19 cellular contexts compared by ENCODE assay signal in the genomic region with DNA sequence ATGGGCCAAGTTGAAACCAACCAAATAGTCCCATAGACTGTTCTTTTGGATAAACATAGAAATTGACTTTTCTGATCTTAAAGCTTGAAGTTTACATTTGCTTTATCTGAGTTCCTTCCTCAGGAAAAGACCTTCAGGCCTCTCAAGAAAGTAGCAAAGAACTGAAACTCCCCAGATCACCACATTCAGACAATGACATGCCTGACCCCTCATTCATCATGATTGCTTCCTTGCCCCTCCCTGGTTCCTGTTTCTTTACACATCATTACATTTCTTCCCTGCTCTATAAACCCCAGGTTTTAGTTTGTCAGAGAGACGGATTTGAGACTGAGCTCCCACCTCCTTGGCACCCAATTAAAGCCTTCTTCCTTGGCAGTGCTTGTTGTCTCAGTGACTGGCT.
"Had no signal": no experiment of that assay in that cellular context is flagged by ENCODE, and none has a peak within 500 bp of the region (broad histone marks: within the 10 kb centered on the region; RNA-seq: fewer than 3 reads in every experiment).

No MANE protein-coding gene starts in this region.

- H3K4me2 ChIP-seq: PC-9 had no signal

- ATAC-seq: activated T-cell treated with anti-CD3 and anti-CD28 coated beads, Interleukin-2, amount 50 U/mL, for 4 hours had no signal

- H3K4me3 ChIP-seq: PC-9 had no signal

- DNase-seq: activated CD4-positive, alpha-beta memory T cell treated with anti-CD3 and anti-CD28 coated beads for 36 hours; activated CD4-positive, alpha-beta T cell treated with anti-CD3 and anti-CD28 coated beads, Interleukin-2, amount 10 ng/mL, durations not matched to agents 7 days and 5 days; activated CD4-positive, CD25-positive, alpha-beta regulatory T cell; activated CD8-positive, alpha-beta memory T cell treated with anti-CD3 and anti-CD28 coated beads for 24 hours; activated effector memory CD4-positive, alpha-beta T cell treated with anti-CD3 and anti-CD28 coated beads, Interleukin-2, amount 50 U/mL, for 16 hours; activated naive CD4-positive, alpha-beta T cell treated with anti-CD3 and anti-CD28 coated beads for 36 hours; activated T-cell treated with anti-CD3 and anti-CD28 coated beads, Interleukin-2, amount 50 U/mL, for 4 hours; amygdala; Karpas-422; NCI-H1105; NCI-H1436; NCI-H1694 treated with DMSO at 0.1 percent for 48 hours; NCI-H2029 treated with DMSO at 0.1 percent for 48 hours; NCI-H510A treated with DMSO at 0.1 percent for 48 hours; NCI-H69; PC-9; SIG-M5 had no signal

- H3K27ac ChIP-seq: PC-9, VCaP had no signal

- FAIRE-seq: astrocyte had no signal

- H2AFZ ChIP-seq: PC-9 had no signal
